In the genomic region with DNA sequence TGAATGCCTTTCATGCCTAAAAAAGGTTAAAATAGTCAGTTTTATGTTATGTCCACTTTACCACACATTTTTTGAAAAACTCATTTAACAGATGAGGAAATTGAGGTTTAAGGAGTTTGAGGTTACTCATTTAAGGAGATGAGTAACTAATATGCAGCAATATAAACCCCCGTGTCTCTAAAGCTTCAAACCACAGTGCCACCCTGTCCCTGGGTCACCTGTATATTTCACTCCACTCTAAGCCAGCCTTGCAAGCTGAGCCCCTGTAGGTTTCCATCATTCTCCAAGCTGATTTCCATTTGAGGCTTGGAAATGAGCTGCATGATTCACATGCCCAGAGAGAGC, we compare ENCODE assay signal across 23 cellular contexts.
DNase-seq lines count a peak whose midpoint lies in the region; ATAC-seq, FAIRE-seq and TF ChIP-seq lines count a peak whose summit lies in the region.
"Had no signal": no experiment of that assay in that cellular context is flagged by ENCODE, and none has a peak within 500 bp of the region (broad histone marks: within the 10 kb centered on the region; RNA-seq: fewer than 3 reads in every experiment).

No MANE protein-coding gene starts in this region.

- H3K36me3 Mint-ChIP-seq in astrocyte (ENCODE audit: low read depth, unreplicated experiment) (peaks cover 47% of the 10 kb centered on the region), neural crest cell (ENCODE audit: low read depth) (peaks cover 31% of the 10 kb centered on the region)
- H3K36me3 Mint-ChIP-seq: activated naive CD8-positive, alpha-beta T cell treated with anti-CD3 and anti-CD28 coated beads for 36 hours; CD4-positive, CD25-positive, alpha-beta regulatory T cell; stimulated activated memory B cell treated with anti-CD40 and anti-IgM and Interleukin-4, amounts not matched to agents 10 μg/mL and 1 μg/mL and 100 μg/mL, for 72 hours had no signal

- peaks cover 43% of the 10 kb centered on the region for H3K27me3 Mint-ChIP-seq in stimulated activated naive CD8-positive, alpha-beta T cell treated with anti-CD3 and anti-CD28 coated beads, Interleukin-15, amount 100 ng/mL, for 72 hours
- H3K27me3 Mint-ChIP-seq in astrocyte (ENCODE audit: low read depth, unreplicated experiment) (no peaks in the 10 kb centered on the region), neural crest cell (ENCODE audit: low read depth) (no peaks in the 10 kb centered on the region)

- no peaks in the 10 kb centered on the region for H3K9me2 ChIP-seq in MM.1S (replicated peaks; ENCODE audit: insufficient read depth, low read length)

- no peaks in the 10 kb centered on the region for H3K4me1 Mint-ChIP-seq in stimulated activated naive CD8-positive, alpha-beta T cell treated with anti-CD3 and anti-CD28 coated beads, Interleukin-15, amount 100 ng/mL, for 72 hours
- H3K4me1 Mint-ChIP-seq in astrocyte (ENCODE audit: low read depth, unreplicated experiment) (peaks cover 56% of the 10 kb centered on the region), neural crest cell (peaks cover 46% of the 10 kb centered on the region)
- H3K4me1 Mint-ChIP-seq: activated naive CD8-positive, alpha-beta T cell treated with anti-CD3 and anti-CD28 coated beads for 36 hours; CD4-positive, CD25-positive, alpha-beta regulatory T cell; stimulated activated memory B cell treated with anti-CD40 and anti-IgM and Interleukin-4, amounts not matched to agents 10 μg/mL and 1 μg/mL and 100 μg/mL, for 72 hours had no signal

- no peak for DNase-seq in stimulated activated naive CD8-positive, alpha-beta T cell treated with anti-CD3 and anti-CD28 coated beads, Interleukin-15, amount 100 ng/mL, for 72 hours
- DNase-seq in stimulated activated naive CD8-positive, alpha-beta T cell treated with anti-CD3 and anti-CD28 coated beads, Interleukin-15, Interleukin-2, amounts not matched to agents 100 U/mL and 50 U/mL, for 24 hours, result no peak
- DNase-seq in astrocyte (ENCODE audit: low read depth) (no peak), neural crest cell (ENCODE audit: low read depth, low spot score) (no peak), vagina (ENCODE audit: extremely low spot score in 2 of 2) (no peak), DMS153 treated with DMSO at 0.1 percent for 48 hours (lab: John Stamatoyannopoulos, UW; ENCODE audit: unreplicated experiment) (no peak), MM.1S (no peak)
- DNase-seq: activated CD4-positive, CD25-positive, alpha-beta regulatory T cell; activated naive CD8-positive, alpha-beta T cell treated with anti-CD3 and anti-CD28 coated beads for 36 hours; CD4-positive, CD25-positive, alpha-beta regulatory T cell; DMS79; effector CD4-positive, alpha-beta T cell; GOT3; mammary epithelial cell; NCI-H1105; NCI-H510A treated with DMSO at 0.1 percent for 48 hours; retina; SIG-M5; stimulated activated CD4-positive, alpha-beta T cell treated with anti-CD3 and anti-CD28 coated beads, Interleukin-15, amount 100 ng/mL, for 24 hours had no signal

- no peak overlapping the region for H3K9ac ChIP-seq in astrocyte (ENCODE audit: low read length)
- H3K9ac ChIP-seq in MM.1S (ENCODE audit: low read length), result no peak overlapping the region

- H3K27ac Mint-ChIP-seq in stimulated activated naive CD8-positive, alpha-beta T cell treated with anti-CD3 and anti-CD28 coated beads, Interleukin-15, amount 100 ng/mL, for 72 hours, result no peak overlapping the region
- peak overlapping the region; percentile 79 for H3K27ac Mint-ChIP-seq in astrocyte (ENCODE audit: unreplicated experiment)
- no peak overlapping the region for H3K27ac Mint-ChIP-seq in neural crest cell (ENCODE audit: unreplicated experiment)
- H3K27ac Mint-ChIP-seq: activated naive CD8-positive, alpha-beta T cell treated with anti-CD3 and anti-CD28 coated beads for 36 hours; stimulated activated memory B cell treated with anti-CD40 and anti-IgM and Interleukin-4, amounts not matched to agents 10 μg/mL and 1 μg/mL and 100 μg/mL, for 72 hours; T-helper 2 cell treated with Interferon-gamma antibody and Interleukin-4, amounts not matched to agents 5 μg/mL and 100 μg/mL, for 36 hours had no signal

- intact Hi-C loops in vagina (cut with DNase I), result no loop called here

- ATAC-seq in stimulated activated naive CD8-positive, alpha-beta T cell treated with anti-CD3 and anti-CD28 coated beads, Interleukin-15, amount 100 ng/mL, for 72 hours, result peak; percentile 63
- ATAC-seq in stimulated activated naive CD8-positive, alpha-beta T cell treated with anti-CD3 and anti-CD28 coated beads, Interleukin-15, Interleukin-2, amounts not matched to agents 100 U/mL and 50 U/mL, for 24 hours, result no peak
- no peak for ATAC-seq in HG02938 (IDR thresholded peaks at IDR 0.05; ENCODE audit: unreplicated experiment)
- ATAC-seq: K562; stimulated activated memory B cell treated with anti-CD40 and anti-IgM and Interleukin-4, amounts not matched to agents 10 μg/mL and 1 μg/mL and 100 μg/mL, for 72 hours had no signal

- no peak overlapping the region for H3K4me3 Mint-ChIP-seq in stimulated activated naive CD8-positive, alpha-beta T cell treated with anti-CD3 and anti-CD28 coated beads, Interleukin-15, amount 100 ng/mL, for 72 hours
- H3K4me3 Mint-ChIP-seq in astrocyte (ENCODE audit: unreplicated experiment), result peak overlapping the region; percentile 69
- peak overlapping the region; percentile 42 for H3K4me3 Mint-ChIP-seq in neural crest cell
- H3K4me3 Mint-ChIP-seq: activated naive CD8-positive, alpha-beta T cell treated with anti-CD3 and anti-CD28 coated beads for 36 hours; CD4-positive, CD25-positive, alpha-beta regulatory T cell; stimulated activated memory B cell treated with anti-CD40 and anti-IgM and Interleukin-4, amounts not matched to agents 10 μg/mL and 1 μg/mL and 100 μg/mL, for 72 hours; T-helper 2 cell treated with Interferon-gamma antibody and Interleukin-4, amounts not matched to agents 5 μg/mL and 100 μg/mL, for 36 hours had no signal

- H3F3A ChIP-seq in MM.1S (ENCODE audit: insufficient read depth, low read length), result no peaks in the 10 kb centered on the region

- H2AFZ ChIP-seq in astrocyte (ENCODE audit: low read depth, low read length), result no peak overlapping the region
- no peak overlapping the region for H2AFZ ChIP-seq in MM.1S (ENCODE audit: low read length)

- H3K79me2 ChIP-seq in astrocyte (ENCODE audit: insufficient read depth, low read length) (peaks cover 19% of the 10 kb centered on the region), MM.1S (ENCODE audit: low read length) (0 out of 2 replicates have a peak, but pooled peaks cover 12% of the 10 kb centered on the region)

- H3K4me3 ChIP-seq in astrocyte (ENCODE audit: insufficient read depth, low read depth, low read length) (no peak overlapping the region), vagina (no peak overlapping the region), MM.1S (ENCODE audit: low read length) (no peak overlapping the region)
- H3K4me3 ChIP-seq: K562 had no signal

- H3K27me3 ChIP-seq in astrocyte (ENCODE audit: insufficient read depth, low read length), result no peaks in the 10 kb centered on the region
- H3K27me3 ChIP-seq in vagina, result no peaks in the 10 kb centered on the region
- H3K27me3 ChIP-seq in MM.1S (replicated peaks; ENCODE audit: insufficient read depth, low read length), result no peaks in the 10 kb centered on the region

- H3K27ac ChIP-seq in astrocyte (ENCODE audit: low read depth, low read length) (peak overlapping the region; percentile 29), vagina (peak overlapping the region; percentile 42), MM.1S (ENCODE audit: low read length) (no peak overlapping the region)

- no peaks in the 10 kb centered on the region for H3K9me3 ChIP-seq in astrocyte (ENCODE audit: insufficient read depth, low read depth, low read length)
- H3K9me3 ChIP-seq in vagina, result no peaks in the 10 kb centered on the region
- H3K9me3 ChIP-seq in MM.1S (replicated peaks; ENCODE audit: insufficient read depth, low read length), result no peaks in the 10 kb centered on the region

- no peaks in the 10 kb centered on the region for H3K9me3 Mint-ChIP-seq in stimulated activated naive CD8-positive, alpha-beta T cell treated with anti-CD3 and anti-CD28 coated beads, Interleukin-15, amount 100 ng/mL, for 72 hours
- no peaks in the 10 kb centered on the region for H3K9me3 Mint-ChIP-seq in astrocyte (ENCODE audit: unreplicated experiment)
- H3K9me3 Mint-ChIP-seq in neural crest cell, result no peaks in the 10 kb centered on the region
- H3K9me3 Mint-ChIP-seq: activated naive CD8-positive, alpha-beta T cell treated with anti-CD3 and anti-CD28 coated beads for 36 hours; CD4-positive, CD25-positive, alpha-beta regulatory T cell; stimulated activated memory B cell treated with anti-CD40 and anti-IgM and Interleukin-4, amounts not matched to agents 10 μg/mL and 1 μg/mL and 100 μg/mL, for 72 hours; T-helper 2 cell treated with Interferon-gamma antibody and Interleukin-4, amounts not matched to agents 5 μg/mL and 100 μg/mL, for 36 hours had no signal

- H3K4me1 ChIP-seq in astrocyte (ENCODE audit: insufficient read depth, low read length) (peaks cover 31% of the 10 kb centered on the region), vagina (peaks cover 54% of the 10 kb centered on the region), MM.1S (ENCODE audit: low read length) (no peaks in the 10 kb centered on the region)

- H4K20me1 ChIP-seq in astrocyte (ENCODE audit: insufficient read depth, low read length) (no peaks in the 10 kb centered on the region), MM.1S (ENCODE audit: insufficient read depth, low read length) (no peaks in the 10 kb centered on the region)

- TF ChIP-seq CTCF in astrocyte (IDR thresholded peaks at IDR 0.05; ENCODE audit: insufficient read depth, low read depth, low read length), result no peak
- no peak for TF ChIP-seq CTCF in neural crest cell (conservative IDR thresholded peaks at IDR 0.05)
- no peak for TF ChIP-seq CTCF in vagina (IDR thresholded peaks at IDR 0.05)
- no peak for TF ChIP-seq CTCF in MM.1S (IDR thresholded peaks at IDR 0.05; ENCODE audit: low read length)

- H3K4me2 ChIP-seq in astrocyte (ENCODE audit: low read length) (peak overlapping the region; percentile 50), MM.1S (ENCODE audit: low read depth, low read length) (no peak overlapping the region)

- FAIRE-seq in astrocyte (lab: Jason Lieb, UNC), result no peak
- FAIRE-seq: K562 had no signal

- H3K36me3 ChIP-seq in astrocyte (ENCODE audit: insufficient read depth, low read length) (peaks cover 34% of the 10 kb centered on the region), vagina (peaks cover 0 to 20% of the 10 kb centered on the region in 2 donors), MM.1S (replicated peaks; ENCODE audit: insufficient read depth, low read length) (peaks cover 6% of the 10 kb centered on the region; the same call in 1 of the 2 replicates)

- no peak for TF ChIP-seq POLR2A in vagina (IDR thresholded peaks at IDR 0.05)

Comparison
In these comparisons a context has a peak if more than half of its experiments do, and no peak if none do; other contexts are left out.
1. H3K4me3 Mint-ChIP-seq: peak in astrocyte (single experiment) and neural crest cell (single experiment); none in stimulated activated naive CD8-positive, alpha-beta T cell treated with anti-CD3 and anti-CD28 coated beads, Interleukin-15, amount 100 ng/mL, for 72 hours (0 of 2).